In the genomic region with DNA sequence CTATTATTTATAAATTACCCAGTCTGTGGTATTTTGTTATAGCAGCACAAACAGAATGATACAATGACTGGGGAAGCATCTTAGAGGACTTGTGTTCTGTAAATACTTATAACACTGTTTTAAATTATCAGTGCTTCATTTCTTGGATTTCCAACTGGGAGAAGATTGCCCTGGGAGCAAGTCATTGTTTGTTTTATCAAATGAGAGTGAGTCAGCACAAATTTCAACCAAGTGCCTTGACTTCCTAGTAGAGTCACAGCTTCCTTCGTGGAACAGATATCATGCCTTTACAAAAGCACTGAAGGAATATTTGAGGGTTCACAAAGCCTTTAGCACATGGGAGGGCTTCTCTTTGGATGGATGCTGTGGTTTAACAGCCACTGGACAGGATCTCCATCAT, we compare ENCODE assay signal across 2 cellular contexts.
TF ChIP-seq lines count a peak whose summit lies in the region.

No MANE protein-coding gene starts in this region.

TF ChIP-seq in IMR-90, 13 proteins besides CTCF, POLR2A, EP300 and RAD21:
- TF ChIP-seq CHD1 (IDR thresholded peaks at IDR 0.05; ENCODE audit: low read depth, low read length) = no peak
- TF ChIP-seq RCOR1 (IDR thresholded peaks at IDR 0.05; ENCODE audit: insufficient replicate concordance, low read length) = no peak
- no peak for TF ChIP-seq FOS (IDR thresholded peaks at IDR 0.05; ENCODE audit: low read depth, low read length)
- TF ChIP-seq NFE2L2 (IDR thresholded peaks at IDR 0.05; ENCODE audit: low read depth, low read length) = peak; percentile 90
- TF ChIP-seq MAFK (IDR thresholded peaks at IDR 0.05; ENCODE audit: low read depth, low read length) = peak; percentile 64; the same call in 1 of the 2 replicates
- TF ChIP-seq, protein P1, sequence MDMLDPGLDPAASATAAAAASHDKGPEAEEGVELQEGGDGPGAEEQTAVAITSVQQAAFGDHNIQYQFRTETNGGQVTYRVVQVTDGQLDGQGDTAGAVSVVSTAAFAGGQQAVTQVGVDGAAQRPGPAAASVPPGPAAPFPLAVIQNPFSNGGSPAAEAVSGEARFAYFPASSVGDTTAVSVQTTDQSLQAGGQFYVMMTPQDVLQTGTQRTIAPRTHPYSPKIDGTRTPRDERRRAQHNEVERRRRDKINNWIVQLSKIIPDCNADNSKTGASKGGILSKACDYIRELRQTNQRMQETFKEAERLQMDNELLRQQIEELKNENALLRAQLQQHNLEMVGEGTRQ (IDR thresholded peaks at IDR 0.05; ENCODE audit: low read depth, low read length) = no peak
- no peak for TF ChIP-seq BHLHE40 (IDR thresholded peaks at IDR 0.05; ENCODE audit: low read depth, low read length)
- TF ChIP-seq RFX5 (IDR thresholded peaks at IDR 0.05; ENCODE audit: low read depth, low read length) = no peak
- TF ChIP-seq SMC3 (IDR thresholded peaks at IDR 0.05; ENCODE audit: low read depth, low read length) = no peak
- no peak for TF ChIP-seq MAZ (IDR thresholded peaks at IDR 0.05; ENCODE audit: borderline replicate concordance, low read depth, low read length)
- TF ChIP-seq MXI1 (IDR thresholded peaks at IDR 0.05; ENCODE audit: borderline replicate concordance, low read depth, low read length) = no peak
- no peak for TF ChIP-seq CEBPB (IDR thresholded peaks at IDR 0.05; ENCODE audit: low read depth, low read length)
- no peak for TF ChIP-seq ELK1 (IDR thresholded peaks at IDR 0.05; ENCODE audit: borderline replicate concordance, low read depth, low read length)

TF ChIP-seq in K562, 482 proteins besides CTCF, POLR2A, EP300 and RAD21:
- no peak for TF ChIP-seq ERF (CRISPR knock-in tag; IDR thresholded peaks at IDR 0.05)
- peak; percentile 85 for TF ChIP-seq NFE2L1 (tag; IDR thresholded peaks at IDR 0.05; ENCODE audit: borderline replicate concordance, low read depth)
- TF ChIP-seq RHOXF2B (CRISPR knock-in tag; conservative IDR thresholded peaks at IDR 0.05) = no peak
- TF ChIP-seq L3MBTL2 (IDR thresholded peaks at IDR 0.05) = 0 out of 2 replicates have a peak, but pooled peaks have one; percentile 28
- TF ChIP-seq MAFF (IDR thresholded peaks at IDR 0.05; ENCODE audit: low read length) = peak; percentile 88
- no peak for TF ChIP-seq IRF9 (tag; IDR thresholded peaks at IDR 0.05)
- no peak for TF ChIP-seq ZNF696 (CRISPR knock-in tag; conservative IDR thresholded peaks at IDR 0.05)
- peak; percentile 29; the same call in 1 of the 2 replicates for TF ChIP-seq ARID1B (IDR thresholded peaks at IDR 0.05)
- TF ChIP-seq, protein P2, sequence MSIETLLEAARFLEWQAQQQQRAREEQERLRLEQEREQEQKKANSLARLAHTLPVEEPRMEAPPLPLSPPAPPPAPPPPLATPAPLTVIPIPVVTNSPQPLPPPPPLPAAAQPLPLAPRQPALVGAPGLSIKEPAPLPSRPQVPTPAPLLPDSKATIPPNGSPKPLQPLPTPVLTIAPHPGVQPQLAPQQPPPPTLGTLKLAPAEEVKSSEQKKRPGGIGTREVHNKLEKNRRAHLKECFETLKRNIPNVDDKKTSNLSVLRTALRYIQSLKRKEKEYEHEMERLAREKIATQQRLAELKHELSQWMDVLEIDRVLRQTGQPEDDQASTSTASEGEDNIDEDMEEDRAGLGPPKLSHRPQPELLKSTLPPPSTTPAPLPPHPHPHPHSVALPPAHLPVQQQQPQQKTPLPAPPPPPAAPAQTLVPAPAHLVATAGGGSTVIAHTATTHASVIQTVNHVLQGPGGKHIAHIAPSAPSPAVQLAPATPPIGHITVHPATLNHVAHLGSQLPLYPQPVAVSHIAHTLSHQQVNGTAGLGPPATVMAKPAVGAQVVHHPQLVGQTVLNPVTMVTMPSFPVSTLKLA (conservative IDR thresholded peaks at IDR 0.05) = 0 out of 4 replicates have a peak, but pooled peaks of 1 of the 2 experiments have one; percentile 12
- no peak for TF ChIP-seq HES1 (IDR thresholded peaks at IDR 0.05; ENCODE audit: low read depth)
- TF ChIP-seq ZNF316 (IDR thresholded peaks at IDR 0.05) = peak; percentile 94
- no peak for TF ChIP-seq TGIF2 (CRISPR knock-in tag; IDR thresholded peaks at IDR 0.05)
- peak; percentile 80 for TF ChIP-seq BACH1 (tag; IDR thresholded peaks at IDR 0.05)
- TF ChIP-seq CHD2 (IDR thresholded peaks at IDR 0.05; ENCODE audit: low read depth, low read length) = no peak
- TF ChIP-seq HNRNPL (IDR thresholded peaks at IDR 0.05; ENCODE audit: low read depth, low read length) = no peak
- no peak for TF ChIP-seq ZNF766 (CRISPR knock-in tag; conservative IDR thresholded peaks at IDR 0.05)
- no peak for TF ChIP-seq GTF2F1 (IDR thresholded peaks at IDR 0.05; ENCODE audit: low read depth, low read length)
- TF ChIP-seq MAFK (IDR thresholded peaks at IDR 0.05; ENCODE audit: low read length) = peak; percentile 79
- TF ChIP-seq ZNF449 (CRISPR knock-in tag; IDR thresholded peaks at IDR 0.05) = no peak
- TF ChIP-seq NFE2 (IDR thresholded peaks at IDR 0.05; ENCODE audit: low read depth) = peak; percentile 84
- TF ChIP-seq RCOR1 (IDR thresholded peaks at IDR 0.05; ENCODE audit: borderline replicate concordance in 1 of 2, low read depth in 2 of 2, low read length in 2 of 2) = peak in 1 of 2 experiments; percentile 16; a peak in 1 of 4 replicates
- TF ChIP-seq DPF2 (IDR thresholded peaks at IDR 0.05) = 0 out of 2 replicates have a peak, but pooled peaks have one; percentile 47
- TF ChIP-seq FOSL1 (tag; conservative IDR thresholded peaks at IDR 0.05) = peak; percentile 48; the same call in 1 of the 2 replicates
- no peak for TF ChIP-seq NRF1 (conservative IDR thresholded peaks at IDR 0.05 in 1 of 2, IDR thresholded peaks at IDR 0.05 in 1 of 2)
- peak; percentile 93 for TF ChIP-seq C11orf30 (IDR thresholded peaks at IDR 0.05; ENCODE audit: low read depth)
- peak in 1 of 2 experiments; percentile 49; a peak in 2 of 4 replicates for TF ChIP-seq FOXA3 (CRISPR knock-in tag; conservative IDR thresholded peaks at IDR 0.05 in 1 of 2, IDR thresholded peaks at IDR 0.05 in 1 of 2)
- peak; percentile 37; the same call in 1 of the 2 replicates for TF ChIP-seq ZNF175 (CRISPR knock-in tag; IDR thresholded peaks at IDR 0.05; ENCODE audit: low read depth)
- TF ChIP-seq FOXJ2 (tag; IDR thresholded peaks at IDR 0.05) = peak; percentile 15; the same call in 1 of the 2 replicates
- TF ChIP-seq PCBP1 (IDR thresholded peaks at IDR 0.05; ENCODE audit: low read depth, low read length, poor library complexity, severe bottlenecking) = no peak
- peak; percentile 97 for TF ChIP-seq MAFG (tag; conservative IDR thresholded peaks at IDR 0.05)
- peak; percentile 32; the same call in 1 of the 2 replicates for TF ChIP-seq SOX6 (IDR thresholded peaks at IDR 0.05)
